Comparison of ENCODE assay signal across 30 cellular contexts in the genomic region with DNA sequence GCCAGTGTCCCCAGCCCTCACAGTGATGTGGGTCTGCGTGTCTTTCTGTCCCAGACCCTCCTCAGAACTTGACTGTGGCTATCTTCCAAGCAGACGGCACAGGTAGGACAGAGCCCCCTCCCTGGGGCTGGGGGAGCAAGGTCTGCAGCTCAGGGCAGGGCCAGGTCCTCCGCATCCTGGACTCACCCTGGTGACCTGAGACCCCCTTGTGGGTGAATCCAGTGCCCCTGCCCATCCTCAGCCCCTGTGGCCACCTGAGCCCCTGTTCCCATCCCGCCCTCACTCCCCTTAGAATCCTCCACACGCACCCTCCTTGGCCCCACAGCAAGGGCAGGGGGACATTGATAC. TPM values are rescaled to one million over a fixed set of nuclear protein-coding genes. Genes with fewer than 3 reads are reported as not detected.
"Had no signal": no experiment of that assay in that cellular context is flagged by ENCODE, and none has a peak within 500 bp of the region (broad histone marks: within the 10 kb centered on the region; RNA-seq: fewer than 3 reads in every experiment).

No MANE protein-coding gene starts in this region.

- H3K4me3 Mint-ChIP-seq: dendritic cell treated with granulocyte-macrophage colony-stimulating factor and Interleukin-4, amounts not matched to agents 40 ng/mL and 50 ng/mL, for 4 days; effector memory CD8-positive, alpha-beta T cell; endodermal cell; mesothelial cell of epicardium; naive B cell had no signal

- H3K9me3 Mint-ChIP-seq: dendritic cell treated with granulocyte-macrophage colony-stimulating factor and Interleukin-4, amounts not matched to agents 40 ng/mL and 50 ng/mL, for 4 days; effector memory CD8-positive, alpha-beta T cell; endodermal cell; mesothelial cell of epicardium had no signal

- H3K4me1 Mint-ChIP-seq: endodermal cell, mesothelial cell of epicardium had no signal

- H3K36me3 Mint-ChIP-seq: mesothelial cell of epicardium had no signal

- ATAC-seq: effector memory CD8-positive, alpha-beta T cell; esophagus mucosa; gastrocnemius medialis; left cardiac atrium; left lung; left ventricle myocardium superior; lower lobe of right lung; mucosa of descending colon had no signal

- DNase-seq: colonic mucosa; cortex of kidney; effector CD8-positive, alpha-beta T cell; effector memory CD8-positive, alpha-beta T cell; endodermal cell; erythroblast; esophagus squamous epithelium; foreskin fibroblast; foreskin melanocyte; gastrocnemius medialis; glutamatergic neuron; head of caudate nucleus; heart right ventricle; hippocampal formation; left cardiac atrium; left lung; left ventricle myocardium superior; lower lobe of right lung; mesenchymal stem cell; mucosa of descending colon; naive B cell had no signal

- H3K27ac Mint-ChIP-seq: dendritic cell treated with granulocyte-macrophage colony-stimulating factor and Interleukin-4, amounts not matched to agents 40 ng/mL and 50 ng/mL, for 4 days; endodermal cell; mesothelial cell of epicardium; naive B cell had no signal

RNA-seq across cellular contexts. Expression of gene CD33, which starts 39.0 kb away (rescaled TPM):
- total RNA-seq: dermis microvascular lymphatic vessel endothelial cell, endodermal cell, glomerular endothelial cell, kidney epithelial cell, lung microvascular endothelial cell, mesothelial cell of epicardium, myocyte had no signal

RNA-seq across cellular contexts. Expression of gene SIGLEC7, which starts 43.7 kb away (rescaled TPM):
- total RNA-seq: endodermal cell, glomerular endothelial cell, kidney epithelial cell, lower leg skin, lung microvascular endothelial cell, mesothelial cell of epicardium, myocyte had no signal
